In genomic region chr17:80983545-80983944, GRCh38 we compare ENCODE assay signal across 19 cellular contexts.
"Had no signal": no experiment of that assay in that cellular context is flagged by ENCODE, and none has a peak within 500 bp of the region (broad histone marks: within the 10 kb centered on the region; RNA-seq: fewer than 3 reads in every experiment).

No MANE protein-coding gene starts in this region.

- H3K9ac ChIP-seq: neural progenitor cell, parathyroid adenoma had no signal

- H3K9me3 ChIP-seq: heart right ventricle, prostate gland, suprapubic skin, thyroid gland, upper lobe of left lung, vagina had no signal

- H3K4me3 Mint-ChIP-seq: natural killer cell had no signal

- H2AFZ ChIP-seq: neural progenitor cell, parathyroid adenoma had no signal

- H3K36me3 ChIP-seq: heart right ventricle, neural progenitor cell, prostate gland, suprapubic skin, thyroid gland, upper lobe of left lung, vagina had no signal

- H3K27me3 ChIP-seq: vagina had no signal

- DNase-seq: central memory CD4-positive, alpha-beta T cell; dorsolateral prefrontal cortex; effector CD8-positive, alpha-beta T cell; heart right ventricle; mammary epithelial cell; natural killer cell; occipital lobe; retina; small intestine; stimulated activated CD4-positive, alpha-beta T cell treated with anti-CD3 and anti-CD28 coated beads, Interleukin-2, amount 100 ng/mL, for 48 hours; stimulated activated naive CD4-positive, alpha-beta T cell treated with Interleukin-2 at 50 U/mL for 16 hours; thyroid gland; upper lobe of left lung had no signal

- H3K27ac ChIP-seq: dorsolateral prefrontal cortex, heart right ventricle, neural progenitor cell, parathyroid adenoma, prostate gland, suprapubic skin, thyroid gland, vagina had no signal

- H3K4me3 ChIP-seq: coronary artery, dorsolateral prefrontal cortex, heart right ventricle, neural progenitor cell, prostate gland, suprapubic skin, thyroid gland, upper lobe of left lung, vagina had no signal

- H3K4me1 ChIP-seq: neural progenitor cell had no signal

- ATAC-seq: heart right ventricle, natural killer cell had no signal

- H3K36me3 Mint-ChIP-seq: natural killer cell, neural progenitor cell had no signal

- H3K4me2 ChIP-seq: neural progenitor cell had no signal

- H3K27ac Mint-ChIP-seq: natural killer cell had no signal

- H3K9me3 Mint-ChIP-seq: natural killer cell, neural progenitor cell had no signal
